ENCODE assay signal across 8 cellular contexts in genomic region chr17:78186689-78187595, GRCh38. TPM values are rescaled to one million over a fixed set of nuclear protein-coding genes. Genes with fewer than 3 reads are reported as not detected.
DNase-seq lines count a peak whose midpoint lies in the region; ATAC-seq and TF ChIP-seq lines count a peak whose summit lies in the region.

Gene AFMID, plus strand, starts transcription at chr17:78187362. Its CDS starts 9 bp downstream, at chr17:78187371.
Gene TK1, minus strand, starts transcription at chr17:78187052. Its CDS starts 58 bp downstream, at chr17:78186994.

- H3K4me1 ChIP-seq in right cardiac atrium (ENCODE audit: control insufficient read depth, insufficient read depth, low read length), result no peaks in the 10 kb centered on the region
- H3K4me1 ChIP-seq in aorta (ENCODE audit: control insufficient read depth in 1 of 2, insufficient read depth in 2 of 2, low read length in 2 of 2), result peaks cover 0 to 3% of the 10 kb centered on the region in 2 donors

- peaks cover 12% of the 10 kb centered on the region for H3K4me1 Mint-ChIP-seq in T-helper 17 cell

- DNase-seq in GM13977 (ENCODE audit: low spot score), result peak; percentile 98
- peak; percentile 94 for DNase-seq in NCI-H146 treated with DMSO at 0.1 percent for 48 hours (lab: John Stamatoyannopoulos, UW; ENCODE audit: unreplicated experiment)
- DNase-seq in T-helper 17 cell, result peak; percentile 68 to 76 (median 73)
- peak; percentile 97 to 99 (median 98) for DNase-seq in right cardiac atrium
- peak; percentile 96 for DNase-seq in putamen (ENCODE audit: low spot score)
- peak; percentile 98 to 99 for DNase-seq in aorta

- H3K4me3 ChIP-seq in right cardiac atrium (ENCODE audit: low read length) (peak within 1 kb of the TSS; percentile 61), aorta (ENCODE audit: low read length in 2 of 2) (no peak within 1 kb of the TSS)

- 4% methylated on average over 57 of the region's 57 CpGs for WGBS in right cardiac atrium
- WGBS in aorta, 2 donors, result 5% methylated on average over 52 to 57 of the region's 57 CpGs

- intact Hi-C loops in right cardiac atrium (cut with DNase I), result no loop called here
- intact Hi-C loops in aorta (cut with DNase I), result no loop called here

- H3K27ac ChIP-seq in angular gyrus (ENCODE audit: low read depth, low read length) (peak within 1 kb of the TSS; percentile 44), right cardiac atrium (ENCODE audit: low read length) (peak within 1 kb of the TSS; percentile 50), aorta (ENCODE audit: low read depth in 1 of 2, low read length in 2 of 2) (no peak within 1 kb of the TSS)

- no peaks in the 10 kb centered on the region for H3K27me3 Mint-ChIP-seq in T-helper 17 cell

- no peaks in the 10 kb centered on the region for H3K27me3 ChIP-seq in right cardiac atrium (ENCODE audit: control insufficient read depth, insufficient read depth)
- H3K27me3 ChIP-seq in aorta (ENCODE audit: control insufficient read depth in 1 of 2, insufficient read depth in 2 of 2, low read length in 1 of 2), result no peaks in the 10 kb centered on the region

- ATAC-seq in HG02870 (IDR thresholded peaks at IDR 0.05; ENCODE audit: unreplicated experiment), result peak; percentile 93
- ATAC-seq in T-helper 17 cell, result peak; percentile 89
- peak; percentile 97 to 98 for ATAC-seq in right cardiac atrium
- peak; percentile 98 for ATAC-seq in aorta (ENCODE audit: low FRiP score)

- no peaks in the 10 kb centered on the region for H3K36me3 Mint-ChIP-seq in T-helper 17 cell (ENCODE audit: low read depth)

- peaks cover 0 to 2% of the 10 kb centered on the region in 2 donors for H3K36me3 ChIP-seq in aorta (ENCODE audit: control insufficient read depth in 1 of 2, insufficient read depth in 2 of 2, low read length in 1 of 2)

- H3K9me3 ChIP-seq in T-helper 17 cell (ENCODE audit: control insufficient read depth, low read length, poor library complexity, severe bottlenecking), result no peaks in the 10 kb centered on the region
- H3K9me3 ChIP-seq in right cardiac atrium (ENCODE audit: control insufficient read depth, low read length), result no peaks in the 10 kb centered on the region
- H3K9me3 ChIP-seq in aorta (ENCODE audit: control insufficient read depth, low read length), result no peaks in the 10 kb centered on the region

- peak; percentile 30 for TF ChIP-seq CTCF in GM13977 (IDR thresholded peaks at IDR 0.05; ENCODE audit: extremely low read depth, insufficient read depth, missing control alignments)

- in situ Hi-C loops in GM13977 (cut with MboI; ENCODE audit: low pct_unique_long_range_greater_than_20kb, low sequenced_read_pairs, unreplicated experiment), result no loop called here

- H3K4me3 Mint-ChIP-seq in T-helper 17 cell, result peak within 1 kb of the TSS; percentile 87

- H3K27ac Mint-ChIP-seq in T-helper 17 cell, result no peak within 1 kb of the TSS

RNA-seq across cellular contexts. Expression of gene AFMID, which starts in this region (rescaled TPM):
- total RNA-seq in T-helper 17 cell (1 to 10 TPM; 1.5 to 2.9 TPM), right cardiac atrium (10 to 100 TPM; 17.5 to 53.3 (median 37.2) TPM), aorta (10 to 100 TPM; 18.1 to 36.5 TPM)
- polyA plus RNA-seq in right cardiac atrium (30.6 TPM), aorta (10 to 100 TPM; 22.2 to 45.4 TPM)

RNA-seq across cellular contexts. Expression of gene TK1, which starts in this region (rescaled TPM):
- total RNA-seq in T-helper 17 cell (1 to 10 TPM in 1 of 2 donors, under 1 TPM in 1; 0.42 to 1.2 TPM), right cardiac atrium (1 to 10 TPM in 2 of 4 donors, under 1 TPM in 2; 0.51 to 5.2 (median 1.9) TPM), aorta (1 to 10 TPM; 2.4 to 3.8 TPM)
- polyA plus RNA-seq in right cardiac atrium (1.2 TPM), aorta (1 to 10 TPM; 1.1 to 2.7 TPM)

Comparison
In these comparisons a context has a peak if more than half of its experiments do, and no peak if none do; other contexts are left out.
1. RNA of gene AFMID (total RNA-seq): 17.5 to 53.3 TPM in right cardiac atrium and 18.1 to 36.5 TPM in aorta; 1.5 to 2.9 TPM in T-helper 17 cell; every median in the first group is over 4 times any median in the second.
2. H3K27ac ChIP-seq: peak in angular gyrus (single experiment) and right cardiac atrium (single experiment); none in aorta (0 of 2).
3. Peak in every context shown above with its lines, with median percentiles within 50 percentile points of each other: DNase-seq and ATAC-seq.